In the genomic region with DNA sequence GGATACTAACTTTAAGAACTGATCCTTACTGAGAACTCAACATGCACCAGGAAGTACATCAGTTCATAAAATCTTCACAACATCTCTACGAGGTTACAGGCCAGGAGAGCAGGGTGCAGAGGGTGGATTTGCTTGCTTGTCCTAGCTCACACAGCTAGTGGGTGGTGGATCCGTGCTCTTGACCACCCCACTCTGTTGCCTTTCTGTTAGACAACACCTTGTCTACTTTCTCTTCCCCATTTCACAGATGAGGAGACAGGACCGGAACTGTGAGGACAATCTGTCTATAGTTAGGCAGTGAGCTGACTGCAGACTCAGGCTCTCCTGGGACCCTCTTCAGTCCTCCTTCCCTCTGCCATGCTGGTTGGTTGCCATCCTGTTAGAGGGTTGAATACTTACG, we compare ENCODE assay signal across 10 cellular contexts.
DNase-seq lines count a peak whose midpoint lies in the region; ATAC-seq and TF ChIP-seq lines count a peak whose summit lies in the region.
"Had no signal": no experiment of that assay in that cellular context is flagged by ENCODE, and none has a peak within 500 bp of the region (broad histone marks: within the 10 kb centered on the region; RNA-seq: fewer than 3 reads in every experiment).

No MANE protein-coding gene starts in this region.

- intact Hi-C loops in activated naive CD4-positive, alpha-beta T cell treated with anti-CD3 and anti-CD28 coated beads for 36 hours (cut with micrococcal nuclease), result no loop called here

- no peaks in the 10 kb centered on the region for H3K4me1 Mint-ChIP-seq in activated naive CD4-positive, alpha-beta T cell treated with anti-CD3 and anti-CD28 coated beads for 36 hours (ENCODE audit: low read depth)

- no peak overlapping the region for H3K27ac Mint-ChIP-seq in activated naive CD4-positive, alpha-beta T cell treated with anti-CD3 and anti-CD28 coated beads for 36 hours

- H3K36me3 Mint-ChIP-seq in activated naive CD4-positive, alpha-beta T cell treated with anti-CD3 and anti-CD28 coated beads for 36 hours (ENCODE audit: low read depth), result no peaks in the 10 kb centered on the region

- no peaks in the 10 kb centered on the region for H3K9me3 Mint-ChIP-seq in activated naive CD4-positive, alpha-beta T cell treated with anti-CD3 and anti-CD28 coated beads for 36 hours

- CTCF ChIA-PET in activated naive CD4-positive, alpha-beta T cell treated with anti-CD3 and anti-CD28 coated beads for 36 hours (lab: Charles Lee), result no interaction called here

- no peaks in the 10 kb centered on the region for H3K27me3 Mint-ChIP-seq in activated naive CD4-positive, alpha-beta T cell treated with anti-CD3 and anti-CD28 coated beads for 36 hours (ENCODE audit: low read depth)

- no peak for DNase-seq in activated CD4-positive, CD25-positive, alpha-beta regulatory T cell (lab: John Stamatoyannopoulos, UW)
- no peak for DNase-seq in activated naive CD4-positive, alpha-beta T cell treated with anti-CD3 and anti-CD28 coated beads for 36 hours
- DNase-seq in NCI-H748 treated with DMSO at 0.1 percent for 48 hours (lab: John Stamatoyannopoulos, UW), result no peak
- DNase-seq in HUDEP-2 (lab: John Stamatoyannopoulos, UW; ENCODE audit: unreplicated experiment in 76 of 76), result no peak
- DNase-seq in activated naive CD4-positive, alpha-beta T cell (lab: John Stamatoyannopoulos, UW), result no peak
- DNase-seq: heart right ventricle had no signal

- peak; percentile 24 to 28 for ATAC-seq in activated CD4-positive, CD25-positive, alpha-beta regulatory T cell treated with anti-CD3 and anti-CD28 coated beads, Interleukin-2, amount 50 U/mL, for 24 hours
- ATAC-seq in HG03039 (IDR thresholded peaks at IDR 0.05; ENCODE audit: unreplicated experiment) (peak; percentile 68), SK-N-SH treated with all-trans-retinoic acid at 6 μM for 48 hours (peak; percentile 11; the same call in 2 of the 3 replicates)
- ATAC-seq: heart right ventricle, Right ventricle myocardium inferior had no signal

- H3K4me3 Mint-ChIP-seq in activated naive CD4-positive, alpha-beta T cell treated with anti-CD3 and anti-CD28 coated beads for 36 hours, result no peak overlapping the region

TF ChIP-seq in SK-N-SH treated with all-trans-retinoic acid at 6 μM for 48 hours, 23 proteins besides CTCF, POLR2A, EP300 and RAD21:
- no peak for TF ChIP-seq PPARA (CRISPR knock-in tag; IDR thresholded peaks at IDR 0.05; ENCODE audit: borderline replicate concordance)
- TF ChIP-seq CSDC2 (CRISPR knock-in tag; IDR thresholded peaks at IDR 0.05), result peak; percentile 39; the same call in 1 of the 2 replicates

Comparison
In these comparisons a context has a peak if more than half of its experiments do, and no peak if none do; other contexts are left out.
1. ATAC-seq: peak in every context shown above with its lines; median percentile 68 in HG03039; 26 in activated CD4-positive, CD25-positive, alpha-beta regulatory T cell treated with anti-CD3 and anti-CD28 coated beads, Interleukin-2, amount 50 U/mL, for 24 hours; 11 in SK-N-SH treated with all-trans-retinoic acid at 6 μM for 48 hours.